In genomic region chr19:8213827-8214672, GRCh38 we compare ENCODE assay signal across 18 cellular contexts. TPM values are rescaled to one million over a fixed set of nuclear protein-coding genes. Genes with fewer than 3 reads are reported as not detected.
A peak's percentile ranks its signal among the peaks of the same experiment; 100 is the strongest.
DNase-seq lines count a peak whose midpoint lies in the region; ATAC-seq and TF ChIP-seq lines count a peak whose summit lies in the region.
"Had no signal": no experiment of that assay in that cellular context is flagged by ENCODE, and none has a peak within 500 bp of the region (broad histone marks: within the 10 kb centered on the region; RNA-seq: fewer than 3 reads in every experiment).

No MANE protein-coding gene starts in this region.

- H3K36me3 ChIP-seq in esophagus squamous epithelium (peaks cover 0 to 60% (median 0%) of the 10 kb centered on the region in 3 donors), MM.1S (replicated peaks; ENCODE audit: insufficient read depth, low read length) (no peaks in the 10 kb centered on the region)
- H3K36me3 ChIP-seq: cardiac muscle cell had no signal

- H3K27me3 ChIP-seq in layer of hippocampus (ENCODE audit: control insufficient read depth, insufficient read depth, low read length) (no peaks in the 10 kb centered on the region), esophagus squamous epithelium (peaks cover 0 to 5% (median 0%) of the 10 kb centered on the region in 4 donors), MM.1S (replicated peaks; ENCODE audit: insufficient read depth, low read length) (peaks cover 80% of the 10 kb centered on the region)
- H3K27me3 ChIP-seq: cardiac muscle cell had no signal

- H3K4me2 ChIP-seq in MM.1S (ENCODE audit: low read depth, low read length) = no peak overlapping the region

- WGBS in esophagus squamous epithelium, 2 donors = 80 to 92% methylated on average over 5 of the region's 5 CpGs

- no peaks in the 10 kb centered on the region for H3K9me3 Mint-ChIP-seq in activated T-cell treated with anti-CD3 and anti-CD28 coated beads, Interleukin-2, amount 50 U/mL, for 24 hours
- no peaks in the 10 kb centered on the region for H3K9me3 Mint-ChIP-seq in type B pancreatic cell

- peaks cover 33% of the 10 kb centered on the region for H3K36me3 Mint-ChIP-seq in activated T-cell treated with anti-CD3 and anti-CD28 coated beads, Interleukin-2, amount 50 U/mL, for 24 hours (ENCODE audit: low read depth)
- H3K36me3 Mint-ChIP-seq in T-helper 17 cell (ENCODE audit: low read depth) (peaks cover 4% of the 10 kb centered on the region), type B pancreatic cell (peaks cover 14% of the 10 kb centered on the region)

- H3K4me3 Mint-ChIP-seq in activated T-cell treated with anti-CD3 and anti-CD28 coated beads, Interleukin-2, amount 50 U/mL, for 24 hours = no peak overlapping the region
- no peak overlapping the region for H3K4me3 Mint-ChIP-seq in T-helper 17 cell
- no peak overlapping the region for H3K4me3 Mint-ChIP-seq in type B pancreatic cell
- H3K4me3 Mint-ChIP-seq: activated CD4-positive, alpha-beta T cell treated with anti-CD3 and anti-CD28 coated beads for 36 hours had no signal

- H3K27ac Mint-ChIP-seq in activated T-cell treated with anti-CD3 and anti-CD28 coated beads, Interleukin-2, amount 50 U/mL, for 24 hours = peak overlapping the region; percentile 68
- H3K27ac Mint-ChIP-seq in T-helper 17 cell (peak overlapping the region; percentile 27), type B pancreatic cell (peak overlapping the region; percentile 24)
- H3K27ac Mint-ChIP-seq: activated CD4-positive, alpha-beta T cell treated with anti-CD3 and anti-CD28 coated beads for 36 hours had no signal

- TF ChIP-seq POLR2A in esophagus squamous epithelium (IDR thresholded peaks at IDR 0.05) = no peak

- H3K9me2 ChIP-seq in MM.1S (replicated peaks; ENCODE audit: insufficient read depth, low read length) = no peaks in the 10 kb centered on the region

- no peak for ATAC-seq in T-helper 17 cell
- ATAC-seq: activated CD4-positive, alpha-beta T cell treated with anti-CD3 and anti-CD28 coated beads for 36 hours had no signal

- no peak overlapping the region for H3K9ac ChIP-seq in MM.1S (ENCODE audit: low read length)

- TF ChIP-seq CTCF in type B pancreatic cell (conservative IDR thresholded peaks at IDR 0.05) (no peak), esophagus squamous epithelium (IDR thresholded peaks at IDR 0.05) (no peak), MM.1S (IDR thresholded peaks at IDR 0.05; ENCODE audit: low read length) (no peak)

- H3K27ac ChIP-seq in layer of hippocampus (ENCODE audit: low read depth, low read length) (peak overlapping the region; percentile 23), esophagus squamous epithelium (no peak overlapping the region), MM.1S (ENCODE audit: low read length) (no peak overlapping the region)
- H3K27ac ChIP-seq: cardiac muscle cell, skin epidermis had no signal

- intact Hi-C loops in esophagus squamous epithelium (cut with DNase I) = no loop called here

- no peak overlapping the region for H2AFZ ChIP-seq in MM.1S (ENCODE audit: low read length)

- H3K79me2 ChIP-seq in MM.1S (ENCODE audit: low read length) = no peaks in the 10 kb centered on the region

- H3F3A ChIP-seq in MM.1S (ENCODE audit: insufficient read depth, low read length) = no peaks in the 10 kb centered on the region

- H3K4me3 ChIP-seq in esophagus squamous epithelium (no peak overlapping the region), MM.1S (ENCODE audit: low read length) (no peak overlapping the region)
- H3K4me3 ChIP-seq: cardiac muscle cell, skin epidermis had no signal

- no peaks in the 10 kb centered on the region for H3K27me3 Mint-ChIP-seq in activated T-cell treated with anti-CD3 and anti-CD28 coated beads, Interleukin-2, amount 50 U/mL, for 24 hours
- H3K27me3 Mint-ChIP-seq in T-helper 17 cell (no peaks in the 10 kb centered on the region), type B pancreatic cell (no peaks in the 10 kb centered on the region)
- H3K27me3 Mint-ChIP-seq: activated CD4-positive, alpha-beta T cell treated with anti-CD3 and anti-CD28 coated beads for 36 hours had no signal

- H4K20me1 ChIP-seq in MM.1S (ENCODE audit: insufficient read depth, low read length) = no peaks in the 10 kb centered on the region

- H3K4me1 Mint-ChIP-seq in activated T-cell treated with anti-CD3 and anti-CD28 coated beads, Interleukin-2, amount 50 U/mL, for 24 hours (ENCODE audit: low read depth) = peaks cover 32% of the 10 kb centered on the region
- H3K4me1 Mint-ChIP-seq in T-helper 17 cell = peaks cover 27% of the 10 kb centered on the region
- H3K4me1 Mint-ChIP-seq in type B pancreatic cell (ENCODE audit: unreplicated experiment) = peaks cover 22% of the 10 kb centered on the region

- DNase-seq in activated T-cell treated with anti-CD3 and anti-CD28 coated beads, Interleukin-2, amount 50 U/mL, for 24 hours = no peak
- DNase-seq in activated T-cell treated with anti-CD3 and anti-CD28 coated beads for 4 hours (no peak), T-helper 17 cell (no peak), type B pancreatic cell (ENCODE audit: extremely low spot score, unreplicated experiment) (no peak), esophagus squamous epithelium (lab: John Stamatoyannopoulos, UW) (no peak), MM.1S (no peak)
- DNase-seq in activated CD4-positive, CD25-positive, alpha-beta regulatory T cell treated with anti-CD3 and anti-CD28 coated beads, Interleukin-2, amount 50 U/mL, for 72 hours = no peak
- DNase-seq: activated CD4-positive, alpha-beta T cell treated with anti-CD3 and anti-CD28 coated beads for 36 hours; activated T-cell treated with anti-CD3 and anti-CD28 coated beads, Interleukin-2, amount 50 U/mL, for 1 hour; effector memory CD4-positive, alpha-beta T cell; GDM1; NCI-H1436 treated with DMSO at 0.1 percent for 48 hours; posterior cingulate gyrus; SHP77 had no signal

- peaks cover 14 to 41% (median 14%) of the 10 kb centered on the region in 3 donors for H3K4me1 ChIP-seq in esophagus squamous epithelium
- H3K4me1 ChIP-seq in MM.1S (ENCODE audit: low read length) = no peaks in the 10 kb centered on the region

- H3K9me3 ChIP-seq in T-helper 17 cell (ENCODE audit: control insufficient read depth, low read length, poor library complexity, severe bottlenecking) (no peaks in the 10 kb centered on the region), esophagus squamous epithelium (no peaks in the 10 kb centered on the region), MM.1S (replicated peaks; ENCODE audit: insufficient read depth, low read length) (no peaks in the 10 kb centered on the region)

RNA-seq across cellular contexts. Expression of gene CERS4, which starts 4.9 kb away (rescaled TPM):
- 10 to 100 TPM; 12.2 to 22.1 TPM for total RNA-seq in T-helper 17 cell
- 52.8 and 56.3 TPM in 2 replicates for total RNA-seq in type B pancreatic cell (ENCODE audit: low replicate concordance)
- 100 to 1,000 TPM in 1 of 4 donors, 10 to 100 TPM in 3; 44.1 to 184 (median 89.1) TPM for total RNA-seq in esophagus squamous epithelium
- total RNA-seq: LHCN-M2 had no signal
